23 cellular contexts compared by ENCODE assay signal in the genomic region with DNA sequence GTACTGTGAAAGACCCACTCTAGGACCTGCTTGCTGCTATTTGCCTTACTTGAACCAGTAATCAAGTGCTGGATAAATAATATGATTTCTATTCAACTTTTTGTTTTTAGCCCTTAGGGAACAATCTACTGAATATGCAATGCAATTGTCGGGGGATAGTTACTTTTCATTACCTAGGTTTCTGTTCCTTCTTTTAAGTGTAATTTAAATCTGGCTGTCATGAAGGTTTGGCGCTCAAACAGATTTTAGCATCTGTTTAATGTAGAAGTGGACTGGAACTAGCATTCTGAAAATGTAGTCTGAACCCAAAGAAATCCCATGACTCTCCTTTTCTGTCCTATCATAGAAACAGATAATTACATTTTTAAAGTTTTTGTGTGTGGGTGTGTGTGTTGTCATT. TPM values are rescaled to one million over a fixed set of nuclear protein-coding genes. Genes with fewer than 3 reads are reported as not detected.
DNase-seq lines count a peak whose midpoint lies in the region; ATAC-seq and TF ChIP-seq lines count a peak whose summit lies in the region.
"Had no signal": no experiment of that assay in that cellular context is flagged by ENCODE, and none has a peak within 500 bp of the region (broad histone marks: within the 10 kb centered on the region; RNA-seq: fewer than 3 reads in every experiment).

No MANE protein-coding gene starts in this region.

- H3K36me3 ChIP-seq in psoas muscle (ENCODE audit: insufficient read depth in 1 of 2, low read depth in 1 of 2): peaks cover 0 to 38% of the 10 kb centered on the region in 2 donors
- H3K36me3 ChIP-seq: SJCRH30 had no signal

- intact Hi-C loops in psoas muscle (cut with DNase I): no loop called here

- H3K27ac ChIP-seq in psoas muscle: peak overlapping the region; percentile 56
- H3K27ac ChIP-seq: Peyer's patch, SJCRH30 had no signal

- H3K27me3 ChIP-seq in psoas muscle (ENCODE audit: insufficient read depth in 3 of 3, low read length in 2 of 3): no peaks in the 10 kb centered on the region
- H3K27me3 ChIP-seq: Peyer's patch, SJCRH30 had no signal

- DNase-seq in NOMO-1 (lab: John Stamatoyannopoulos, UW; ENCODE audit: unreplicated experiment in 2 of 2) (peak; percentile 43 to 55), NOMO-1 treated with dmso at 0.1 percent for 144 hours (lab: John Stamatoyannopoulos, UW; ENCODE audit: unreplicated experiment) (no peak), NOMO-1 treated with DMSO at 0.1 percent for 48 hours (lab: John Stamatoyannopoulos, UW; ENCODE audit: unreplicated experiment) (peak; percentile 71), psoas muscle (no peak)
- no peak for DNase-seq in stimulated activated naive CD4-positive, alpha-beta T cell treated with Interleukin-2 at 50 U/mL for 16 hours (lab: John Stamatoyannopoulos, UW)
- DNase-seq: 8988T, AML-193, DMS53, EL, GF-D8, GOT3, HCEC 1CT, KG1, NCI-H1048, NCI-H1417 treated with DMSO at 0.1 percent for 48 hours, NCI-H187, NCI-H446 treated with DMSO at 0.1 percent for 48 hours, NCI-H526 treated with DMSO at 0.1 percent for 48 hours, Peyer's patch, SJCRH30, T-cell had no signal

- H3K9me3 ChIP-seq in psoas muscle: no peaks in the 10 kb centered on the region
- H3K9me3 ChIP-seq: Peyer's patch, SJCRH30 had no signal

- H3K4me3 ChIP-seq in psoas muscle: no peak overlapping the region
- H3K4me3 ChIP-seq: Peyer's patch, SJCRH30 had no signal

- ATAC-seq in psoas muscle (no peak), GM18498 (IDR thresholded peaks at IDR 0.05; ENCODE audit: unreplicated experiment) (no peak), HG02970 (IDR thresholded peaks at IDR 0.05; ENCODE audit: low FRiP score, unreplicated experiment) (no peak)
- ATAC-seq: T-cell had no signal

- H3K4me1 ChIP-seq in psoas muscle: peaks cover 84% of the 10 kb centered on the region
- H3K4me1 ChIP-seq: SJCRH30 had no signal

- TF ChIP-seq CTCF in psoas muscle (IDR thresholded peaks at IDR 0.05): no peak

- WGBS in psoas muscle, 3 donors: 48 to 74% (median 49%) methylated on average over 2 of the region's 2 CpGs

RNA-seq across cellular contexts. Expression of a gene that starts 4.8 kb away (rescaled TPM):
- 100 to 1,000 TPM; 223 to 318 (median 258) TPM for total RNA-seq in psoas muscle
- 100 to 1,000 TPM; 177 to 329 (median 233) TPM for polyA plus RNA-seq in psoas muscle

Comparison
In these comparisons a context has a peak if more than half of its experiments do, and no peak if none do; other contexts are left out.
1. DNase-seq: peak in NOMO-1 (2 of 2) and NOMO-1 treated with DMSO at 0.1 percent for 48 hours (single experiment); none in NOMO-1 treated with dmso at 0.1 percent for 144 hours (single experiment), psoas muscle (0 of 2) and stimulated activated naive CD4-positive, alpha-beta T cell treated with Interleukin-2 at 50 U/mL for 16 hours (single experiment).